In genomic region chr5:119072496-119072895, GRCh38 we compare ENCODE assay signal across 10 cellular contexts. TPM values are rescaled to one million over a fixed set of nuclear protein-coding genes. Genes with fewer than 3 reads are reported as not detected.
DNase-seq lines count a peak whose midpoint lies in the region; ATAC-seq and TF ChIP-seq lines count a peak whose summit lies in the region.
"Had no signal": no experiment of that assay in that cellular context is flagged by ENCODE, and none has a peak within 500 bp of the region (broad histone marks: within the 10 kb centered on the region; RNA-seq: fewer than 3 reads in every experiment).

No MANE protein-coding gene starts in this region.

- no peak for TF ChIP-seq CTCF in activated B cell treated with CpG ODN at 0.5 μM for 24 hours (IDR thresholded peaks at IDR 0.05)

- H3K9me3 ChIP-seq in iPS-18a (ENCODE audit: control insufficient read depth, low read depth, low read length): no peaks in the 10 kb centered on the region
- H3K9me3 ChIP-seq: neutrophil, SJSA1 had no signal

- no peak for DNase-seq in activated CD4-positive, alpha-beta T cell treated with anti-CD3 and anti-CD28 coated beads, Interleukin-2, amount 10 ng/mL, durations not matched to agents 24 days and 14 days
- DNase-seq in activated CD4-positive, alpha-beta T cell treated with anti-CD3 and anti-CD28 coated beads, Interleukin-2, amount 50 U/mL, for 1 hour: no peak
- no peak for DNase-seq in activated B cell treated with CpG ODN at 0.5 μM for 24 hours
- no peak for DNase-seq in effector CD8-positive, alpha-beta T cell (lab: John Stamatoyannopoulos, UW)
- no peak for DNase-seq in effector memory CD8-positive, alpha-beta T cell

- peaks cover 33% of the 10 kb centered on the region for H3K4me1 Mint-ChIP-seq in activated CD4-positive, alpha-beta T cell treated with anti-CD3 and anti-CD28 coated beads, Interleukin-2, amount 10 ng/mL, durations not matched to agents 24 days and 14 days
- H3K4me1 Mint-ChIP-seq in activated B cell treated with CpG ODN at 0.5 μM for 24 hours: peaks cover 60% of the 10 kb centered on the region
- peaks cover 34% of the 10 kb centered on the region for H3K4me1 Mint-ChIP-seq in stimulated activated memory B cell treated with anti-CD40 and anti-IgM and Interleukin-4, amounts not matched to agents 10 μg/mL and 1 μg/mL and 100 μg/mL, for 72 hours
- peaks cover 23 to 30% of the 10 kb centered on the region in 2 donors for H3K4me1 Mint-ChIP-seq in effector memory CD8-positive, alpha-beta T cell (ENCODE audit: low read depth in 2 of 2)

- no peaks in the 10 kb centered on the region for H3K9me3 Mint-ChIP-seq in activated CD4-positive, alpha-beta T cell treated with anti-CD3 and anti-CD28 coated beads, Interleukin-2, amount 10 ng/mL, durations not matched to agents 24 days and 14 days
- H3K9me3 Mint-ChIP-seq in activated B cell treated with CpG ODN at 0.5 μM for 24 hours: no peaks in the 10 kb centered on the region
- H3K9me3 Mint-ChIP-seq in stimulated activated memory B cell treated with anti-CD40 and anti-IgM and Interleukin-4, amounts not matched to agents 10 μg/mL and 1 μg/mL and 100 μg/mL, for 72 hours: no peaks in the 10 kb centered on the region
- H3K9me3 Mint-ChIP-seq in effector memory CD8-positive, alpha-beta T cell: no peaks in the 10 kb centered on the region

- H3K27me3 Mint-ChIP-seq in activated CD4-positive, alpha-beta T cell treated with anti-CD3 and anti-CD28 coated beads, Interleukin-2, amount 10 ng/mL, durations not matched to agents 24 days and 14 days: no peaks in the 10 kb centered on the region
- H3K27me3 Mint-ChIP-seq in activated B cell treated with CpG ODN at 0.5 μM for 24 hours: peaks cover 2% of the 10 kb centered on the region
- no peaks in the 10 kb centered on the region for H3K27me3 Mint-ChIP-seq in stimulated activated memory B cell treated with anti-CD40 and anti-IgM and Interleukin-4, amounts not matched to agents 10 μg/mL and 1 μg/mL and 100 μg/mL, for 72 hours
- H3K27me3 Mint-ChIP-seq in effector memory CD8-positive, alpha-beta T cell: no peaks in the 10 kb centered on the region

- H3K27ac Mint-ChIP-seq in activated CD4-positive, alpha-beta T cell treated with anti-CD3 and anti-CD28 coated beads, Interleukin-2, amount 10 ng/mL, durations not matched to agents 24 days and 14 days: peak overlapping the region; percentile 8
- H3K27ac Mint-ChIP-seq in activated B cell treated with CpG ODN at 0.5 μM for 24 hours: peak overlapping the region; percentile 98
- H3K27ac Mint-ChIP-seq in stimulated activated memory B cell treated with anti-CD40 and anti-IgM and Interleukin-4, amounts not matched to agents 10 μg/mL and 1 μg/mL and 100 μg/mL, for 72 hours: peak overlapping the region; percentile 99
- H3K27ac Mint-ChIP-seq in effector memory CD8-positive, alpha-beta T cell: no peak overlapping the region

- intact Hi-C loops in activated CD4-positive, alpha-beta T cell treated with anti-CD3 and anti-CD28 coated beads, Interleukin-2, amount 10 ng/mL, durations not matched to agents 24 days and 14 days (cut with micrococcal nuclease): loop anchor here (5.0 kb wide), 1 partner anchor 285 kb away; the partner anchor contains the start of gene TNFAIP8
- intact Hi-C loops in activated B cell treated with CpG ODN at 0.5 μM for 24 hours (cut with micrococcal nuclease): loop anchor here (5.0 kb wide), 3 partner anchors 35 to 1385 kb away; partner anchors contain the start of gene TNFAIP8

- H3K9ac ChIP-seq in iPS-18a (ENCODE audit: low read length): peak overlapping the region; percentile 67

- ATAC-seq in activated B cell treated with CpG ODN at 0.5 μM for 24 hours (ENCODE audit: low read depth): no peak
- ATAC-seq in stimulated activated memory B cell treated with anti-CD40 and anti-IgM and Interleukin-4, amounts not matched to agents 10 μg/mL and 1 μg/mL and 100 μg/mL, for 72 hours: no peak
- ATAC-seq in HG02642 (IDR thresholded peaks at IDR 0.05; ENCODE audit: poor library complexity, unreplicated experiment): no peak
- ATAC-seq in effector memory CD8-positive, alpha-beta T cell (replicated peaks): no peak

- peak overlapping the region; percentile 94 for H3K4me3 ChIP-seq in iPS-18a (ENCODE audit: low read length)

- H3K36me3 Mint-ChIP-seq in activated CD4-positive, alpha-beta T cell treated with anti-CD3 and anti-CD28 coated beads, Interleukin-2, amount 10 ng/mL, durations not matched to agents 24 days and 14 days (ENCODE audit: low read depth): peaks cover 7% of the 10 kb centered on the region
- peaks cover 10% of the 10 kb centered on the region for H3K36me3 Mint-ChIP-seq in activated B cell treated with CpG ODN at 0.5 μM for 24 hours (ENCODE audit: low read depth)
- H3K36me3 Mint-ChIP-seq in stimulated activated memory B cell treated with anti-CD40 and anti-IgM and Interleukin-4, amounts not matched to agents 10 μg/mL and 1 μg/mL and 100 μg/mL, for 72 hours: peaks cover 20% of the 10 kb centered on the region
- peaks cover 18% of the 10 kb centered on the region for H3K36me3 Mint-ChIP-seq in effector memory CD8-positive, alpha-beta T cell (ENCODE audit: insufficient read depth)

- peak overlapping the region; percentile 72 for H3K4me3 Mint-ChIP-seq in activated CD4-positive, alpha-beta T cell treated with anti-CD3 and anti-CD28 coated beads, Interleukin-2, amount 10 ng/mL, durations not matched to agents 24 days and 14 days
- H3K4me3 Mint-ChIP-seq in activated B cell treated with CpG ODN at 0.5 μM for 24 hours: peak overlapping the region; percentile 73
- peak overlapping the region; percentile 82 for H3K4me3 Mint-ChIP-seq in stimulated activated memory B cell treated with anti-CD40 and anti-IgM and Interleukin-4, amounts not matched to agents 10 μg/mL and 1 μg/mL and 100 μg/mL, for 72 hours
- peak overlapping the region in 1 of 2 donors; percentile 41 for H3K4me3 Mint-ChIP-seq in effector memory CD8-positive, alpha-beta T cell

- CTCF ChIA-PET in activated B cell treated with CpG ODN at 0.5 μM for 24 hours (lab: Charles Lee): no interaction called here

- no peaks in the 10 kb centered on the region for H3K36me3 ChIP-seq in iPS-18a (ENCODE audit: control insufficient read depth, low read depth, low read length)
- H3K36me3 ChIP-seq: neutrophil had no signal

- no peak overlapping the region for H3K27ac ChIP-seq in iPS-18a (ENCODE audit: low read length)

- H3K4me1 ChIP-seq in iPS-18a (ENCODE audit: control insufficient read depth, low read depth, low read length): peaks cover 13% of the 10 kb centered on the region

- POLR2A ChIA-PET in activated B cell treated with CpG ODN at 0.5 μM for 24 hours (lab: Charles Lee): interaction anchor here (0.7 to 1.7 kb wide), 2 partner anchors 42 to 53 kb away, joined by 3 to 5 read pairs; no protein-coding TSS in a partner anchor

- H3K27me3 ChIP-seq in iPS-18a (ENCODE audit: control insufficient read depth, insufficient read depth, low read length): no peaks in the 10 kb centered on the region
- H3K27me3 ChIP-seq: neutrophil, SJSA1 had no signal

RNA-seq across cellular contexts. Expression of gene DMXL1, which starts 1.6 kb away (rescaled TPM):
- 22.4 and 25.6 TPM in 2 replicates for total RNA-seq in activated CD4-positive, alpha-beta T cell treated with anti-CD3 and anti-CD28 coated beads, Interleukin-2, amount 10 ng/mL, durations not matched to agents 24 days and 14 days
- 66.8 and 76.9 TPM in 2 replicates for total RNA-seq in activated B cell treated with CpG ODN at 0.5 μM for 24 hours

Comparison
In these comparisons a context has a peak if more than half of its experiments do, and no peak if none do; other contexts are left out.
1. H3K27ac Mint-ChIP-seq: peak in activated CD4-positive, alpha-beta T cell treated with anti-CD3 and anti-CD28 coated beads, Interleukin-2, amount 10 ng/mL, durations not matched to agents 24 days and 14 days (single experiment), activated B cell treated with CpG ODN at 0.5 μM for 24 hours (single experiment) and stimulated activated memory B cell treated with anti-CD40 and anti-IgM and Interleukin-4, amounts not matched to agents 10 μg/mL and 1 μg/mL and 100 μg/mL, for 72 hours (single experiment); none in effector memory CD8-positive, alpha-beta T cell (0 of 2).